ENCODE assay signal across 21 cellular contexts in genomic region chr22:38174626-38175025, GRCh38. TPM values are rescaled to one million over a fixed set of nuclear protein-coding genes. Genes with fewer than 3 reads are reported as not detected.
DNase-seq lines count a peak whose midpoint lies in the region; ATAC-seq and TF ChIP-seq lines count a peak whose summit lies in the region.
"Had no signal": no experiment of that assay in that cellular context is flagged by ENCODE, and none has a peak within 500 bp of the region (broad histone marks: within the 10 kb centered on the region; RNA-seq: fewer than 3 reads in every experiment).

No MANE protein-coding gene starts in this region.

- no peaks in the 10 kb centered on the region for H3K9me3 Mint-ChIP-seq in activated naive CD4-positive, alpha-beta T cell treated with anti-CD3 and anti-CD28 coated beads, Interleukin-2, amount 50 U/mL, for 24 hours
- no peaks in the 10 kb centered on the region for H3K9me3 Mint-ChIP-seq in effector memory CD8-positive, alpha-beta T cell
- no peaks in the 10 kb centered on the region for H3K9me3 Mint-ChIP-seq in neural crest cell
- no peaks in the 10 kb centered on the region for H3K9me3 Mint-ChIP-seq in stimulated activated naive B cell treated with anti-CD40 and anti-IgM and Interleukin-4, amounts not matched to agents 10 μg/mL and 1 μg/mL and 100 μg/mL, for 72 hours
- H3K9me3 Mint-ChIP-seq in activated CD8-positive, alpha-beta T cell treated with anti-CD3 and anti-CD28 coated beads for 36 hours, result no peaks in the 10 kb centered on the region
- H3K9me3 Mint-ChIP-seq: activated CD4-positive, alpha-beta T cell treated with anti-CD3 and anti-CD28 coated beads, Interleukin-2, amount 10 ng/mL, durations not matched to agents 7 days and 5 days; IgD-negative memory B cell; stimulated activated naive CD8-positive, alpha-beta T cell treated with anti-CD3 and anti-CD28 coated beads, Interleukin-15, amount 100 ng/mL, for 72 hours had no signal

- intact Hi-C loops in activated CD8-positive, alpha-beta T cell treated with anti-CD3 and anti-CD28 coated beads for 36 hours (cut with micrococcal nuclease), result no loop called here

- H3K27ac Mint-ChIP-seq in activated naive CD4-positive, alpha-beta T cell treated with anti-CD3 and anti-CD28 coated beads, Interleukin-2, amount 50 U/mL, for 24 hours, result peak overlapping the region; percentile 83
- peak overlapping the region; percentile 46 to 96 for H3K27ac Mint-ChIP-seq in effector memory CD8-positive, alpha-beta T cell
- peak overlapping the region; percentile 44 for H3K27ac Mint-ChIP-seq in neural crest cell (ENCODE audit: unreplicated experiment)
- peak overlapping the region; percentile 77 for H3K27ac Mint-ChIP-seq in stimulated activated naive B cell treated with anti-CD40 and anti-IgM and Interleukin-4, amounts not matched to agents 10 μg/mL and 1 μg/mL and 100 μg/mL, for 72 hours
- H3K27ac Mint-ChIP-seq in activated CD8-positive, alpha-beta T cell treated with anti-CD3 and anti-CD28 coated beads for 36 hours, result no peak overlapping the region
- H3K27ac Mint-ChIP-seq: activated CD4-positive, alpha-beta T cell treated with anti-CD3 and anti-CD28 coated beads, Interleukin-2, amount 10 ng/mL, durations not matched to agents 7 days and 5 days; activated CD8-positive, alpha-beta memory T cell treated with anti-CD3 and anti-CD28 coated beads, Interleukin-2, amount 10 ng/mL, durations not matched to agents 7 days and 5 days had no signal

- no peaks in the 10 kb centered on the region for H3K27me3 Mint-ChIP-seq in activated naive CD4-positive, alpha-beta T cell treated with anti-CD3 and anti-CD28 coated beads, Interleukin-2, amount 50 U/mL, for 24 hours
- no peaks in the 10 kb centered on the region for H3K27me3 Mint-ChIP-seq in effector memory CD8-positive, alpha-beta T cell
- H3K27me3 Mint-ChIP-seq in neural crest cell (ENCODE audit: low read depth), result no peaks in the 10 kb centered on the region
- no peaks in the 10 kb centered on the region for H3K27me3 Mint-ChIP-seq in stimulated activated naive B cell treated with anti-CD40 and anti-IgM and Interleukin-4, amounts not matched to agents 10 μg/mL and 1 μg/mL and 100 μg/mL, for 72 hours
- H3K27me3 Mint-ChIP-seq in activated CD8-positive, alpha-beta T cell treated with anti-CD3 and anti-CD28 coated beads for 36 hours, result no peaks in the 10 kb centered on the region
- H3K27me3 Mint-ChIP-seq: activated CD4-positive, alpha-beta T cell treated with anti-CD3 and anti-CD28 coated beads, Interleukin-2, amount 10 ng/mL, durations not matched to agents 7 days and 5 days; activated CD8-positive, alpha-beta memory T cell treated with anti-CD3 and anti-CD28 coated beads, Interleukin-2, amount 10 ng/mL, durations not matched to agents 7 days and 5 days; IgD-negative memory B cell; stimulated activated naive CD8-positive, alpha-beta T cell treated with anti-CD3 and anti-CD28 coated beads, Interleukin-15, amount 100 ng/mL, for 72 hours had no signal

- H3K4me1 Mint-ChIP-seq in activated naive CD4-positive, alpha-beta T cell treated with anti-CD3 and anti-CD28 coated beads, Interleukin-2, amount 50 U/mL, for 24 hours, result peaks cover 51% of the 10 kb centered on the region
- H3K4me1 Mint-ChIP-seq in effector memory CD8-positive, alpha-beta T cell (ENCODE audit: low read depth in 2 of 2), result peaks cover 34 to 52% of the 10 kb centered on the region in 2 donors
- peaks cover 24% of the 10 kb centered on the region for H3K4me1 Mint-ChIP-seq in neural crest cell
- H3K4me1 Mint-ChIP-seq in stimulated activated naive B cell treated with anti-CD40 and anti-IgM and Interleukin-4, amounts not matched to agents 10 μg/mL and 1 μg/mL and 100 μg/mL, for 72 hours, result peaks cover 38 to 44% of the 10 kb centered on the region in 2 donors
- H3K4me1 Mint-ChIP-seq in activated CD8-positive, alpha-beta T cell treated with anti-CD3 and anti-CD28 coated beads for 36 hours (ENCODE audit: low read depth), result peaks cover 57% of the 10 kb centered on the region

- CTCF ChIA-PET in activated CD8-positive, alpha-beta T cell treated with anti-CD3 and anti-CD28 coated beads for 36 hours (lab: Charles Lee), result interaction anchor here (3.4 kb wide), 1 partner anchor 122 kb away, joined by 13 read pairs; no protein-coding TSS in a partner anchor

- H3K4me3 Mint-ChIP-seq in activated naive CD4-positive, alpha-beta T cell treated with anti-CD3 and anti-CD28 coated beads, Interleukin-2, amount 50 U/mL, for 24 hours, result no peak overlapping the region
- no peak overlapping the region for H3K4me3 Mint-ChIP-seq in effector memory CD8-positive, alpha-beta T cell
- no peak overlapping the region for H3K4me3 Mint-ChIP-seq in neural crest cell
- no peak overlapping the region for H3K4me3 Mint-ChIP-seq in stimulated activated naive B cell treated with anti-CD40 and anti-IgM and Interleukin-4, amounts not matched to agents 10 μg/mL and 1 μg/mL and 100 μg/mL, for 72 hours
- H3K4me3 Mint-ChIP-seq in activated CD8-positive, alpha-beta T cell treated with anti-CD3 and anti-CD28 coated beads for 36 hours, result no peak overlapping the region
- H3K4me3 Mint-ChIP-seq: activated CD4-positive, alpha-beta T cell treated with anti-CD3 and anti-CD28 coated beads, Interleukin-2, amount 10 ng/mL, durations not matched to agents 7 days and 5 days; activated CD8-positive, alpha-beta memory T cell treated with anti-CD3 and anti-CD28 coated beads, Interleukin-2, amount 10 ng/mL, durations not matched to agents 7 days and 5 days; IgD-negative memory B cell; stimulated activated naive CD8-positive, alpha-beta T cell treated with anti-CD3 and anti-CD28 coated beads, Interleukin-15, amount 100 ng/mL, for 72 hours had no signal

- TF ChIP-seq CTCF in neural crest cell (conservative IDR thresholded peaks at IDR 0.05), result no peak
- TF ChIP-seq CTCF in activated CD8-positive, alpha-beta T cell treated with anti-CD3 and anti-CD28 coated beads for 36 hours (IDR thresholded peaks at IDR 0.05), result no peak

- H3K36me3 Mint-ChIP-seq in activated naive CD4-positive, alpha-beta T cell treated with anti-CD3 and anti-CD28 coated beads, Interleukin-2, amount 50 U/mL, for 24 hours, result peaks cover 2% of the 10 kb centered on the region
- H3K36me3 Mint-ChIP-seq in effector memory CD8-positive, alpha-beta T cell (ENCODE audit: insufficient read depth), result peaks cover 9% of the 10 kb centered on the region
- no peaks in the 10 kb centered on the region for H3K36me3 Mint-ChIP-seq in neural crest cell (ENCODE audit: low read depth)
- H3K36me3 Mint-ChIP-seq in stimulated activated naive B cell treated with anti-CD40 and anti-IgM and Interleukin-4, amounts not matched to agents 10 μg/mL and 1 μg/mL and 100 μg/mL, for 72 hours, result peaks cover 8 to 19% of the 10 kb centered on the region in 2 donors
- H3K36me3 Mint-ChIP-seq in activated CD8-positive, alpha-beta T cell treated with anti-CD3 and anti-CD28 coated beads for 36 hours (ENCODE audit: low read depth), result peaks cover 8% of the 10 kb centered on the region
- H3K36me3 Mint-ChIP-seq: activated CD8-positive, alpha-beta memory T cell treated with anti-CD3 and anti-CD28 coated beads, Interleukin-2, amount 10 ng/mL, durations not matched to agents 7 days and 5 days had no signal

- DNase-seq in activated naive CD4-positive, alpha-beta T cell treated with Interleukin-2 at 50 U/mL for 16 hours, result no peak
- no peak for DNase-seq in effector memory CD8-positive, alpha-beta T cell
- DNase-seq in neural crest cell (ENCODE audit: low read depth, low spot score) (no peak), NCI-H128 (lab: John Stamatoyannopoulos, UW; ENCODE audit: unreplicated experiment) (no peak)
- DNase-seq in stimulated activated naive B cell treated with anti-CD40 and anti-IgM and Interleukin-4, amounts not matched to agents 10 μg/mL and 1 μg/mL and 100 μg/mL, for 72 hours, result no peak
- no peak for DNase-seq in activated CD8-positive, alpha-beta T cell treated with anti-CD3 and anti-CD28 coated beads for 36 hours
- DNase-seq: activated CD4-positive, alpha-beta T cell treated with anti-CD3 and anti-CD28 coated beads, Interleukin-2, amount 10 ng/mL, durations not matched to agents 7 days and 5 days; activated CD8-positive, alpha-beta memory T cell treated with anti-CD3 and anti-CD28 coated beads, Interleukin-2, amount 10 ng/mL, durations not matched to agents 7 days and 5 days; kidney glomerular epithelial cell; NCI-H1105 treated with DMSO at 0.1 percent for 48 hours; NCI-H2029 treated with DMSO at 0.1 percent for 48 hours; NCI-H69; Peyer's patch; SIG-M5; stimulated activated naive CD8-positive, alpha-beta T cell treated with anti-CD3 and anti-CD28 coated beads, Interleukin-15, amount 100 ng/mL, for 72 hours; SW 1271; T1000; WERI-Rb-1 had no signal

- POLR2A ChIA-PET in activated CD8-positive, alpha-beta T cell treated with anti-CD3 and anti-CD28 coated beads for 36 hours (lab: Charles Lee), result interaction anchor here (0.5 to 1.2 kb wide), 2 partner anchors 21 to 315 kb away, joined by 3 read pairs; no protein-coding TSS in a partner anchor

- ATAC-seq in effector memory CD8-positive, alpha-beta T cell (replicated peaks), result no peak
- no peak for ATAC-seq in stimulated activated naive B cell treated with anti-CD40 and anti-IgM and Interleukin-4, amounts not matched to agents 10 μg/mL and 1 μg/mL and 100 μg/mL, for 72 hours (replicated peaks)
- ATAC-seq in activated CD8-positive, alpha-beta T cell treated with anti-CD3 and anti-CD28 coated beads for 36 hours, result no peak
- no peak for ATAC-seq in HG03521 (IDR thresholded peaks at IDR 0.05; ENCODE audit: unreplicated experiment)
- ATAC-seq: activated CD8-positive, alpha-beta memory T cell treated with anti-CD3 and anti-CD28 coated beads, Interleukin-2, amount 10 ng/mL, durations not matched to agents 7 days and 5 days; stimulated activated naive CD8-positive, alpha-beta T cell treated with anti-CD3 and anti-CD28 coated beads, Interleukin-15, amount 100 ng/mL, for 72 hours had no signal

RNA-seq across cellular contexts. Expression of gene PLA2G6, which starts 7.0 kb away (rescaled TPM):
- 11.0 and 14.6 TPM in 2 replicates for total RNA-seq in neural crest cell
- 10 to 100 TPM; 52.4 to 53.6 TPM for total RNA-seq in activated CD8-positive, alpha-beta T cell treated with anti-CD3 and anti-CD28 coated beads for 36 hours

RNA-seq across cellular contexts. Expression of gene MAFF, which starts 27.2 kb away (rescaled TPM):
- total RNA-seq in neural crest cell, result 3.9 and 5.4 TPM in 2 replicates
- 10 to 100 TPM; 12.5 to 13.7 TPM for total RNA-seq in activated CD8-positive, alpha-beta T cell treated with anti-CD3 and anti-CD28 coated beads for 36 hours
